In genomic region chr20:62305765-62306431, GRCh38 we compare ENCODE assay signal across 11 cellular contexts. TPM values are rescaled to one million over a fixed set of nuclear protein-coding genes. Genes with fewer than 3 reads are reported as not detected.
DNase-seq lines count a peak whose midpoint lies in the region; ATAC-seq and TF ChIP-seq lines count a peak whose summit lies in the region.
"Had no signal": no experiment of that assay in that cellular context is flagged by ENCODE, and none has a peak within 500 bp of the region (broad histone marks: within the 10 kb centered on the region; RNA-seq: fewer than 3 reads in every experiment).

No MANE protein-coding gene starts in this region.

- no peaks in the 10 kb centered on the region for H3K9me3 Mint-ChIP-seq in stimulated activated naive B cell treated with anti-CD40 and anti-IgM and Interleukin-4, amounts not matched to agents 10 μg/mL and 1 μg/mL and 100 μg/mL, for 72 hours

- no peak overlapping the region for H3K27ac ChIP-seq in right cardiac atrium (ENCODE audit: low read length)
- H3K27ac ChIP-seq in right atrium auricular region: no peak overlapping the region
- H3K27ac ChIP-seq in RWPE2 (ENCODE audit: poor library complexity, severe bottlenecking): peak overlapping the region; percentile 80
- peak overlapping the region; percentile 1 to 99 (median 66) for H3K27ac ChIP-seq in esophagus squamous epithelium

- peaks cover 16 to 42% of the 10 kb centered on the region in 2 donors for H3K4me1 Mint-ChIP-seq in stimulated activated naive B cell treated with anti-CD40 and anti-IgM and Interleukin-4, amounts not matched to agents 10 μg/mL and 1 μg/mL and 100 μg/mL, for 72 hours

- peaks cover 20 to 24% of the 10 kb centered on the region in 2 donors for H3K36me3 Mint-ChIP-seq in stimulated activated naive B cell treated with anti-CD40 and anti-IgM and Interleukin-4, amounts not matched to agents 10 μg/mL and 1 μg/mL and 100 μg/mL, for 72 hours

- H3K27me3 Mint-ChIP-seq in stimulated activated naive B cell treated with anti-CD40 and anti-IgM and Interleukin-4, amounts not matched to agents 10 μg/mL and 1 μg/mL and 100 μg/mL, for 72 hours: no peaks in the 10 kb centered on the region

- H3K9me3 ChIP-seq in right cardiac atrium (ENCODE audit: control insufficient read depth, low read length) (no peaks in the 10 kb centered on the region), right atrium auricular region (no peaks in the 10 kb centered on the region), RWPE2 (ENCODE audit: severe bottlenecking) (no peaks in the 10 kb centered on the region), esophagus squamous epithelium (no peaks in the 10 kb centered on the region)

- ATAC-seq in right cardiac atrium (no peak), RWPE2 (ENCODE audit: low read depth) (peak; percentile 0; the same call in 1 of the 3 replicates), GM19455 (IDR thresholded peaks at IDR 0.05; ENCODE audit: unreplicated experiment) (no peak)
- ATAC-seq in stimulated activated naive B cell treated with anti-CD40 and anti-IgM and Interleukin-4, amounts not matched to agents 10 μg/mL and 1 μg/mL and 100 μg/mL, for 72 hours (replicated peaks): no peak

- peaks cover 63% of the 10 kb centered on the region for H3K36me3 ChIP-seq in right atrium auricular region
- H3K36me3 ChIP-seq in RWPE2 (ENCODE audit: low read depth): peaks cover 72% of the 10 kb centered on the region
- peaks cover 38 to 65% (median 40%) of the 10 kb centered on the region in 3 donors for H3K36me3 ChIP-seq in esophagus squamous epithelium

- WGBS in right cardiac atrium: 84% methylated on average over 33 of the region's 33 CpGs
- WGBS in esophagus squamous epithelium, 2 donors: 29 to 66% methylated on average over 13 to 15 of the region's 33 CpGs

- no peaks in the 10 kb centered on the region for H3K27me3 ChIP-seq in right cardiac atrium (ENCODE audit: control insufficient read depth, insufficient read depth)
- no peaks in the 10 kb centered on the region for H3K27me3 ChIP-seq in right atrium auricular region
- H3K27me3 ChIP-seq in RWPE2 (ENCODE audit: insufficient read depth, poor library complexity, severe bottlenecking): no peaks in the 10 kb centered on the region
- H3K27me3 ChIP-seq in esophagus squamous epithelium: no peaks in the 10 kb centered on the region

- intact Hi-C loops in right cardiac atrium (cut with DNase I): no loop called here
- intact Hi-C loops in esophagus squamous epithelium (cut with DNase I): no loop called here

- H3K4me3 ChIP-seq in right cardiac atrium (ENCODE audit: low read length) (no peak overlapping the region), right atrium auricular region (no peak overlapping the region), RWPE2 (ENCODE audit: severe bottlenecking) (no peak overlapping the region), esophagus squamous epithelium (peak overlapping the region in 1 of 4 donors; percentile 21)

- DNase-seq in right cardiac atrium (peak; percentile 18 to 55 (median 45)), right atrium auricular region (ENCODE audit: low spot score) (no peak), RWPE2 (ENCODE audit: low spot score) (peak; percentile 91), esophagus squamous epithelium (lab: John Stamatoyannopoulos, UW) (no peak), NCI-H345 (lab: John Stamatoyannopoulos, UW) (no peak), DMS79 treated with DMSO at 0.1 percent for 48 hours (lab: John Stamatoyannopoulos, UW) (no peak)
- no peak for DNase-seq in stimulated activated naive B cell treated with anti-CD40 and anti-IgM and Interleukin-4, amounts not matched to agents 10 μg/mL and 1 μg/mL and 100 μg/mL, for 72 hours
- DNase-seq: activated CD4-positive, alpha-beta T cell treated with anti-CD3 and anti-CD28 coated beads, Interleukin-2, amount 50 U/mL, for 4 hours; NCI-H1048; stimulated activated CD4-positive, alpha-beta T cell treated with anti-CD3 and anti-CD28 coated beads, Interleukin-4, amount 100 ng/mL, for 24 hours had no signal

- TF ChIP-seq POLR2A in esophagus squamous epithelium (IDR thresholded peaks at IDR 0.05): no peak

- H3K4me1 ChIP-seq in right cardiac atrium (ENCODE audit: control insufficient read depth, insufficient read depth, low read length) (peaks cover 7% of the 10 kb centered on the region), right atrium auricular region (peaks cover 0 to 36% of the 10 kb centered on the region in 2 donors), RWPE2 (ENCODE audit: insufficient read depth, poor library complexity, severe bottlenecking) (peaks cover 28% of the 10 kb centered on the region), esophagus squamous epithelium (peaks cover 31 to 87% (median 52%) of the 10 kb centered on the region in 3 donors)

- H3K4me3 Mint-ChIP-seq in stimulated activated naive B cell treated with anti-CD40 and anti-IgM and Interleukin-4, amounts not matched to agents 10 μg/mL and 1 μg/mL and 100 μg/mL, for 72 hours: peak overlapping the region; percentile 40 to 57

- TF ChIP-seq CTCF in right atrium auricular region (IDR thresholded peaks at IDR 0.05) (no peak), RWPE2 (IDR thresholded peaks at IDR 0.05; ENCODE audit: poor library complexity, severe bottlenecking) (no peak), esophagus squamous epithelium (IDR thresholded peaks at IDR 0.05) (no peak)

- peak overlapping the region; percentile 37 for H3K27ac Mint-ChIP-seq in stimulated activated naive B cell treated with anti-CD40 and anti-IgM and Interleukin-4, amounts not matched to agents 10 μg/mL and 1 μg/mL and 100 μg/mL, for 72 hours

RNA-seq across cellular contexts. Expression of gene ADRM1, which starts 3.1 kb away (rescaled TPM):
- total RNA-seq in right cardiac atrium: 10 to 100 TPM; 65.0 to 80.9 (median 73.4) TPM
- 87.5 TPM for polyA plus RNA-seq in right cardiac atrium
- total RNA-seq in right atrium auricular region: 100 to 1,000 TPM in 1 of 2 donors, 10 to 100 TPM in 1; 95.9 to 128 TPM
- 100 to 1,000 TPM; 126 to 173 (median 133) TPM for total RNA-seq in esophagus squamous epithelium

Comparison
In these comparisons a context has a peak if more than half of its experiments do, and no peak if none do; other contexts are left out.
1. DNase-seq: peak in right cardiac atrium (3 of 3) and RWPE2 (single experiment); none in right atrium auricular region (single experiment), esophagus squamous epithelium (single experiment), stimulated activated naive B cell treated with anti-CD40 and anti-IgM and Interleukin-4, amounts not matched to agents 10 μg/mL and 1 μg/mL and 100 μg/mL, for 72 hours (single experiment), NCI-H345 (single experiment) and DMS79 treated with DMSO at 0.1 percent for 48 hours (single experiment).
2. H3K27ac ChIP-seq: peak in RWPE2 (single experiment) and esophagus squamous epithelium (4 of 4); none in right cardiac atrium (single experiment) and right atrium auricular region (0 of 2).